27 cellular contexts compared by ENCODE assay signal in the genomic region with DNA sequence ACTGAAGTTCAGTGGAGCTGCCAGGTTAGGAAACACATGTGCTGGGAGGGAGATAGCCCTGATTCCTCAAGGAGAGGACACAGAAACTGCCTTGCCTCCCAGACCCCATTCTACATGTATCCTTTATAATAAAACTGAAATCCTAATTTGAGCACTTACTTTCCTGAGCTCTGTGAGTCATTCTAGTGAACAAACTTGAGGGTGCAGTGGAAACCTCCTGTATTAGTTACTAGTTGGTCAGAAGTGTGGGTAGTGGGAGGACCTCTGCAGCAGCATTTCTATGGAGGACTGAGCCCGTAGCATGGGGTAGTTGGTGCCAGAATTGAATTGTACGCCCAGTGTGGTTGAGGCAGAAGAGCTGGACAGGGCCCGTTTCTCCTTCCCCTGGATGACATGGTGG. TPM values are rescaled to one million over a fixed set of nuclear protein-coding genes. Genes with fewer than 3 reads are reported as not detected.
DNase-seq lines count a peak whose midpoint lies in the region; ATAC-seq and TF ChIP-seq lines count a peak whose summit lies in the region.
"Had no signal": no experiment of that assay in that cellular context is flagged by ENCODE, and none has a peak within 500 bp of the region (broad histone marks: within the 10 kb centered on the region; RNA-seq: fewer than 3 reads in every experiment).

No MANE protein-coding gene starts in this region.

- H3K27me3 ChIP-seq in endodermal cell (ENCODE audit: control insufficient read depth, insufficient read depth, low read length, poor library complexity, severe bottlenecking) (no peaks in the 10 kb centered on the region), Caco-2 (replicated peaks; ENCODE audit: control insufficient read depth, insufficient read depth, low read length) (no peaks in the 10 kb centered on the region)

- 88 to 96% methylated on average over 3 of the region's 3 CpGs for WGBS in endodermal cell (ENCODE audit: insufficient coverage in 1 of 2, insufficient read length in 1 of 2), 2 experiments

- H3K27me3 Mint-ChIP-seq in endodermal cell (ENCODE audit: insufficient read depth) (no peaks in the 10 kb centered on the region), Caco-2 (ENCODE audit: insufficient read depth, unreplicated experiment) (no peaks in the 10 kb centered on the region)
- no peaks in the 10 kb centered on the region for H3K27me3 Mint-ChIP-seq in stimulated activated naive CD8-positive, alpha-beta T cell treated with anti-CD3 and anti-CD28 coated beads, Interleukin-15, Interleukin-2, amounts not matched to agents 100 ng/mL and 50 ng/mL, for 24 hours
- H3K27me3 Mint-ChIP-seq: B cell had no signal

- H3K9ac ChIP-seq in endodermal cell (ENCODE audit: extremely low read depth, low read length, poor library complexity, severe bottlenecking): no peak overlapping the region
- H3K9ac ChIP-seq: KMS-11 had no signal

- intact Hi-C loops in Caco-2 (cut with micrococcal nuclease; ENCODE audit: unreplicated experiment) (no loop called here), posterior vena cava (cut with DNase I) (loop anchor here in 1 of 2 donors (10.0 kb wide), 1 partner anchor 156 kb away; no protein-coding TSS in a partner anchor)

- H3K4me3 ChIP-seq in endodermal cell (ENCODE audit: low read length) (peak overlapping the region; percentile 53), Caco-2 (ENCODE audit: low read depth, low read length) (no peak overlapping the region)

- no peak for DNase-seq in activated CD4-positive, CD25-positive, alpha-beta regulatory T cell treated with anti-CD3 and anti-CD28 coated beads, Interleukin-2, amount 50 U/mL, for 72 hours
- no peak for DNase-seq in activated naive CD4-positive, alpha-beta T cell treated with anti-CD3 and anti-CD28 coated beads, Interleukin-2, amount 50 U/mL, for 72 hours (ENCODE audit: low spot score in 2 of 2)
- DNase-seq in activated naive CD4-positive, alpha-beta T cell (lab: John Stamatoyannopoulos, UW): no peak
- DNase-seq in endodermal cell (no peak), Caco-2 (no peak), posterior vena cava (ENCODE audit: low spot score) (no peak)
- DNase-seq: CD8-positive, alpha-beta T cell; DMS 273 treated with DMSO at 0.1 percent for 48 hours; DMS79; EL; GDM1; HCEC 1CT; IMR-90; MM.1S; NCI-H1417; NCI-H1694; NCI-H2029 treated with DMSO at 0.1 percent for 48 hours; NCI-H2227 treated with DMSO at 0.1 percent for 48 hours; NCI-H526 treated with DMSO at 0.1 percent for 48 hours; RPMI8226; SHP77 had no signal

- no peak for TF ChIP-seq CTCF in endodermal cell (conservative IDR thresholded peaks at IDR 0.05)
- TF ChIP-seq CTCF in Caco-2 (IDR thresholded peaks at IDR 0.05; ENCODE audit: insufficient read depth in 1 of 2, low read depth in 1 of 2, low read length in 1 of 2, severe bottlenecking in 1 of 2, unreplicated experiment in 1 of 2): no peak

- peaks cover 8 to 57% of the 10 kb centered on the region in 2 donors for H3K36me3 Mint-ChIP-seq in activated naive CD4-positive, alpha-beta T cell treated with anti-CD3 and anti-CD28 coated beads, Interleukin-2, amount 50 U/mL, for 72 hours
- H3K36me3 Mint-ChIP-seq in endodermal cell (ENCODE audit: low read depth): peaks cover 69% of the 10 kb centered on the region
- H3K36me3 Mint-ChIP-seq in stimulated activated naive CD8-positive, alpha-beta T cell treated with anti-CD3 and anti-CD28 coated beads, Interleukin-15, Interleukin-2, amounts not matched to agents 100 ng/mL and 50 ng/mL, for 24 hours (ENCODE audit: low read depth): peaks cover 69% of the 10 kb centered on the region
- H3K36me3 Mint-ChIP-seq in Caco-2 (ENCODE audit: insufficient read depth, unreplicated experiment): peaks cover 50% of the 10 kb centered on the region

- POLR2A ChIA-PET in Caco-2 (lab: Charles Lee): no interaction called here

- H3K4me1 ChIP-seq in endodermal cell (ENCODE audit: control insufficient read depth, insufficient read depth, low read length) (no peaks in the 10 kb centered on the region), Caco-2 (no peaks in the 10 kb centered on the region)

- H3K9me3 Mint-ChIP-seq in activated naive CD4-positive, alpha-beta T cell treated with anti-CD3 and anti-CD28 coated beads, Interleukin-2, amount 50 U/mL, for 72 hours: peaks cover 3 to 16% of the 10 kb centered on the region in 2 donors
- H3K9me3 Mint-ChIP-seq in endodermal cell (peaks cover 34% of the 10 kb centered on the region), Caco-2 (ENCODE audit: unreplicated experiment) (peaks cover 9% of the 10 kb centered on the region)
- peaks cover 12% of the 10 kb centered on the region for H3K9me3 Mint-ChIP-seq in stimulated activated naive CD8-positive, alpha-beta T cell treated with anti-CD3 and anti-CD28 coated beads, Interleukin-15, Interleukin-2, amounts not matched to agents 100 ng/mL and 50 ng/mL, for 24 hours

- no peaks in the 10 kb centered on the region for H3K4me1 Mint-ChIP-seq in endodermal cell
- peaks cover 56% of the 10 kb centered on the region for H3K4me1 Mint-ChIP-seq in stimulated activated naive CD8-positive, alpha-beta T cell treated with anti-CD3 and anti-CD28 coated beads, Interleukin-15, Interleukin-2, amounts not matched to agents 100 ng/mL and 50 ng/mL, for 24 hours (ENCODE audit: low read depth)
- no peaks in the 10 kb centered on the region for H3K4me1 Mint-ChIP-seq in Caco-2 (ENCODE audit: low read depth, unreplicated experiment)

- H3K4me3 Mint-ChIP-seq in endodermal cell (no peak overlapping the region), Caco-2 (ENCODE audit: unreplicated experiment) (no peak overlapping the region)
- no peak overlapping the region for H3K4me3 Mint-ChIP-seq in stimulated activated naive CD8-positive, alpha-beta T cell treated with anti-CD3 and anti-CD28 coated beads, Interleukin-15, Interleukin-2, amounts not matched to agents 100 ng/mL and 50 ng/mL, for 24 hours
- H3K4me3 Mint-ChIP-seq: B cell; CD8-positive, alpha-beta T cell had no signal

- H3K27ac ChIP-seq in endodermal cell (ENCODE audit: low read depth, low read length): no peak overlapping the region
- H3K27ac ChIP-seq: 22Rv1, C4-2B, KMS-11 had no signal

- no peak overlapping the region for H3K27ac Mint-ChIP-seq in activated naive CD4-positive, alpha-beta T cell treated with anti-CD3 and anti-CD28 coated beads, Interleukin-2, amount 50 U/mL, for 72 hours
- H3K27ac Mint-ChIP-seq in endodermal cell (no peak overlapping the region), Caco-2 (ENCODE audit: unreplicated experiment) (no peak overlapping the region)
- peak overlapping the region; percentile 33 for H3K27ac Mint-ChIP-seq in stimulated activated naive CD8-positive, alpha-beta T cell treated with anti-CD3 and anti-CD28 coated beads, Interleukin-15, Interleukin-2, amounts not matched to agents 100 ng/mL and 50 ng/mL, for 24 hours
- H3K27ac Mint-ChIP-seq: B cell; CD8-positive, alpha-beta T cell had no signal

- CTCF ChIA-PET in Caco-2 (lab: Charles Lee): no interaction called here

- H3K9me3 ChIP-seq in endodermal cell (ENCODE audit: control insufficient read depth, low read length): peaks cover 42% of the 10 kb centered on the region
- H3K9me3 ChIP-seq in Caco-2: peaks cover 13% of the 10 kb centered on the region; the same call in 1 of the 2 replicates

- ATAC-seq in activated CD4-positive, CD25-positive, alpha-beta regulatory T cell treated with anti-CD3 and anti-CD28 coated beads, Interleukin-2, amount 50 U/mL, for 24 hours: peak; percentile 19 to 22
- peak; percentile 75 to 89 for ATAC-seq in activated naive CD4-positive, alpha-beta T cell treated with anti-CD3 and anti-CD28 coated beads, Interleukin-2, amount 50 U/mL, for 72 hours
- ATAC-seq: CD8-positive, alpha-beta T cell had no signal

- BruUV-seq in Caco-2 (replicated peaks; lab: Mats Ljungman, UMichigan): no TSS peak

- H3K36me3 ChIP-seq in endodermal cell (ENCODE audit: control insufficient read depth, insufficient read depth, low read length) (peaks cover 68% of the 10 kb centered on the region), Caco-2 (ENCODE audit: control insufficient read depth, insufficient read depth, low read length) (peaks cover 2% of the 10 kb centered on the region; the same call in 1 of the 2 replicates)

RNA-seq across cellular contexts. Expression of a gene that starts 23.9 kb away (rescaled TPM):
- total RNA-seq in activated naive CD4-positive, alpha-beta T cell treated with anti-CD3 and anti-CD28 coated beads, Interleukin-2, amount 50 U/mL, for 72 hours: 100 to 1,000 TPM; 110 to 156 TPM
- total RNA-seq in endodermal cell (100 to 1,000 TPM; 182 to 194 TPM), Caco-2 (2022) (155 and 189 TPM in 2 replicates), posterior vena cava (100 to 1,000 TPM; 119 to 127 TPM)
- polyA plus RNA-seq in endodermal cell (2013, experiment 1 of 2): 157 TPM
- polyA plus RNA-seq in endodermal cell (2013, experiment 2 of 2): 142 TPM
